Comparison of ENCODE assay signal across 9 cellular contexts in the genomic region with DNA sequence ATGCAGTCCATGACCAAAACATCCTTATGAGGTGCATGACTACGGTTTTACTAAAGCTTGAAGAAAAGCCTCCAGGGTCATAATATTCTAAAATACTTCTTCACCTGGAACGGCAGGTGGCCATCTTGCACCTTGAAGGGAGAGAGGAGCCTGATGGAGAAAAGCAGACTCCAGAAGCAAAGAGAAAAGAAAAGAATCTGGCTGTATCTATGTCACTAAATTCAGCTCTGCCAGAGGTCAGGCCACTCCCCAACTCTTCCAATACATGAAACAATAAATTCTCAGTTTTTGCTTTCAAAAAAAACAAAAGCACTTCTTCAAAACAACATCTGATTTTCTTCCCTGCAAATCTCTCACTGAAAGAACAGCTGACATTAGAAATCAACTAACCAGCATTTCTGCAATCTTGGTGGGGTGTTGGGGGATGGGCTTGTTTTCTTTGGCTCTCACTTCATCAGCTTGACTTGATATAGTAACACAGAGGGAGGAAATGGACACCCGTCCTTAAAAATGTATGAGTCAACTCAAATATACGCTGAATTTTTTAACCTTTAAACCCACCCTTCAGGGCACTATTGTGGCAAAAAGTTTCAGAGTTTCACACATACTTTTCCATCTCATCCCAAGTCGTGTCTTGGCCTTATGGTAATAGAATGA. TPM values are rescaled to one million over a fixed set of nuclear protein-coding genes. Genes with fewer than 3 reads are reported as not detected.
DNase-seq lines count a peak whose midpoint lies in the region; ATAC-seq and TF ChIP-seq lines count a peak whose summit lies in the region.
"Had no signal": no experiment of that assay in that cellular context is flagged by ENCODE, and none has a peak within 500 bp of the region (broad histone marks: within the 10 kb centered on the region; RNA-seq: fewer than 3 reads in every experiment).

No MANE protein-coding gene starts in this region.

- intact Hi-C loops in right cardiac atrium (cut with DNase I): no loop called here

- H3K4me1 ChIP-seq in adipocyte (ENCODE audit: control insufficient read depth, insufficient read depth, low read length) (peaks cover 26% of the 10 kb centered on the region), right cardiac atrium (ENCODE audit: control insufficient read depth, insufficient read depth, low read length) (peaks cover 2% of the 10 kb centered on the region)

- H3K27ac ChIP-seq in right cardiac atrium (ENCODE audit: low read length) (peak overlapping the region; percentile 7), substantia nigra (ENCODE audit: low read depth, low read length, poor library complexity, severe bottlenecking) (peak overlapping the region; percentile 42), WERI-Rb-1 (no peak overlapping the region)

- H3K9ac ChIP-seq in adipocyte (ENCODE audit: low read length): peak overlapping the region; percentile 34

- H3K36me3 ChIP-seq in adipocyte (ENCODE audit: control insufficient read depth, insufficient read depth, low read length, severe bottlenecking) (no peaks in the 10 kb centered on the region), WERI-Rb-1 (no peaks in the 10 kb centered on the region)

- DNase-seq in adipocyte (ENCODE audit: low read depth): peak; percentile 81
- peak in 1 of 3 donors; percentile 24 for DNase-seq in right cardiac atrium
- no peak for DNase-seq in substantia nigra (lab: John Stamatoyannopoulos, UW)
- no peak for DNase-seq in WERI-Rb-1
- DNase-seq: erythroblast, NCI-H446 treated with DMSO at 0.1 percent for 48 hours had no signal

- no peaks in the 10 kb centered on the region for H3K9me3 ChIP-seq in adipocyte (ENCODE audit: control insufficient read depth, low read length)
- no peaks in the 10 kb centered on the region for H3K9me3 ChIP-seq in right cardiac atrium (ENCODE audit: control insufficient read depth, low read length)
- H3K9me3 ChIP-seq in WERI-Rb-1 (ENCODE audit: severe bottlenecking): no peaks in the 10 kb centered on the region

- H3K27me3 ChIP-seq in adipocyte (replicated peaks; ENCODE audit: control insufficient read depth, insufficient read depth, low read length) (no peaks in the 10 kb centered on the region), right cardiac atrium (ENCODE audit: control insufficient read depth, insufficient read depth) (no peaks in the 10 kb centered on the region), WERI-Rb-1 (ENCODE audit: insufficient read depth, low read depth, severe bottlenecking) (no peaks in the 10 kb centered on the region)

- H3K4me3 ChIP-seq in adipocyte (ENCODE audit: low read length) (peak overlapping the region; percentile 60), right cardiac atrium (ENCODE audit: low read length) (peak overlapping the region; percentile 33), WERI-Rb-1 (ENCODE audit: low read depth, low read length) (no peak overlapping the region)

- no peak for TF ChIP-seq CTCF in WERI-Rb-1 (IDR thresholded peaks at IDR 0.05; ENCODE audit: low read depth, low read length)

- 20% methylated on average over 5 of the region's 5 CpGs for WGBS in right cardiac atrium

- ATAC-seq in HG02981 (IDR thresholded peaks at IDR 0.05; ENCODE audit: unreplicated experiment): peak; percentile 10
- ATAC-seq in right cardiac atrium: peak; percentile 78 to 86
- ATAC-seq in GM21390 (IDR thresholded peaks at IDR 0.05; ENCODE audit: unreplicated experiment): no peak
- no peak for ATAC-seq in HG03135 (IDR thresholded peaks at IDR 0.05; ENCODE audit: unreplicated experiment)

RNA-seq across cellular contexts. Expression of gene HIBADH, which starts 21.6 kb away (rescaled TPM):
- 10 to 100 TPM; 57.7 to 74.2 (median 69.5) TPM for total RNA-seq in right cardiac atrium
- 77.1 TPM for polyA plus RNA-seq in right cardiac atrium

Comparison
In these comparisons a context has a peak if more than half of its experiments do, and no peak if none do; other contexts are left out.
1. ATAC-seq: peak in HG02981 (single experiment) and right cardiac atrium (2 of 2); none in GM21390 (single experiment) and HG03135 (single experiment).